ENCODE assay signal across 8 cellular contexts in genomic region chr1:55215194-55216021, GRCh38.
DNase-seq lines count a peak whose midpoint lies in the region; ATAC-seq and TF ChIP-seq lines count a peak whose summit lies in the region.

USP24 (minus strand) TSS chr1:55215364; CDS start chr1:55215113, 251 bp downstream.

- DNase-seq in GM19240 (ENCODE audit: insufficient read length, low spot score), result peak; percentile 66
- DNase-seq in NCI-H82 (lab: John Stamatoyannopoulos, UW), result peak; percentile 79
- peak; percentile 91 for DNase-seq in activated CD8-positive, alpha-beta memory T cell treated with anti-CD3 and anti-CD28 coated beads for 24 hours
- DNase-seq in effector CD8-positive, alpha-beta T cell (lab: John Stamatoyannopoulos, UW), result peak; percentile 74
- peak; percentile 74 for DNase-seq in medulla oblongata (ENCODE audit: extremely low spot score)
- peak; percentile 68 for DNase-seq in stimulated activated CD8-positive, alpha-beta memory T cell treated with anti-CD3 and anti-CD28 coated beads, Interleukin-12 subunit alpha, Interleukin-12 subunit beta, amount 100 ng/mL, for 1 hour (ENCODE audit: low read depth)

- peak within 1 kb of the TSS; percentile 88 for H3K27ac ChIP-seq in C4-2B

- ATAC-seq in HG03439 (IDR thresholded peaks at IDR 0.05; ENCODE audit: unreplicated experiment), result peak; percentile 85

- TF ChIP-seq CTCF in C4-2B (conservative IDR thresholded peaks at IDR 0.05), result no peak

Comparison
In these comparisons a context has a peak if more than half of its experiments do, and no peak if none do; other contexts are left out.
1. Peak in every context shown above with its lines: DNase-seq, ATAC-seq and H3K27ac ChIP-seq.